Comparison of ENCODE assay signal across 14 cellular contexts in the genomic region with DNA sequence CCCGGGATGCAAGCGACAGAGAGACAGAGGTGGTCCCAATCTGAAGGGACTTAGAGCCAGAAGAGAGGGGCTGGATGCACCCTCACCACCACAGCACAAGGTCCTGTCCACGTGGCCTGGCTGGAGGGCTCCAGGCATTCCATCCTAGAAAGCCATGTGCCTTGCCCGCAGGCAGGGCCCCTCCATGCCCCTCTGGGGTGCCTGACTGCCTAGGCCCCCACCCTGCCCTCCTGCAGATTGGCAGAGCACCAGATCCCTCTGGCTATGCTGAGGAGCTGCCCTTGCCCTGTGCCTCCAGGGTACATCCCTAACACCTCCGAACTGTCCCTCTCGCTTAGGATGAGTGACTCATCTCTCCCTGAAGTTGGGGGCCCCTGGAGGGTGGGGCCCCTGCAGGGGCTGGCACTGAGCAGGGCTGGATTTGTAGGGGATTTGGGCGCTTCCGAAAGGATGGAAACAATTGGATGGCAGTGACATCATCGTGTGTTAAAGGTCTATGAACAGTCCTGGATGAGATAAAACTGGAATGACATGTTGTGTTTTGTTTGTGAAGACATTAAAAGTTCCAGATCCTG. TPM values are rescaled to one million over a fixed set of nuclear protein-coding genes. Genes with fewer than 3 reads are reported as not detected.
A peak's percentile ranks its signal among the peaks of the same experiment; 100 is the strongest.
DNase-seq lines count a peak whose midpoint lies in the region; ATAC-seq and FAIRE-seq lines count a peak whose summit lies in the region.
"Had no signal": no experiment of that assay in that cellular context is flagged by ENCODE, and none has a peak within 500 bp of the region (broad histone marks: within the 10 kb centered on the region; RNA-seq: fewer than 3 reads in every experiment).

No MANE protein-coding gene starts in this region.

- H3K36me3 Mint-ChIP-seq in dendritic cell treated with granulocyte-macrophage colony-stimulating factor and Interleukin-4, amounts not matched to agents 40 ng/mL and 50 ng/mL, for 4 days (ENCODE audit: low read depth), result peaks cover 90% of the 10 kb centered on the region

- intact Hi-C loops in dendritic cell treated with granulocyte-macrophage colony-stimulating factor and Interleukin-4, amounts not matched to agents 40 ng/mL and 50 ng/mL, for 4 days (cut with micrococcal nuclease), result loop anchor here (10.0 kb wide), 1 partner anchor 61 kb away; no protein-coding TSS in a partner anchor

- H3K4me3 Mint-ChIP-seq in dendritic cell treated with granulocyte-macrophage colony-stimulating factor and Interleukin-4, amounts not matched to agents 40 ng/mL and 50 ng/mL, for 4 days, result no peak overlapping the region
- H3K4me3 Mint-ChIP-seq: CD4-positive, alpha-beta T cell; IgD-negative memory B cell had no signal

- H3K9me3 Mint-ChIP-seq in dendritic cell treated with granulocyte-macrophage colony-stimulating factor and Interleukin-4, amounts not matched to agents 40 ng/mL and 50 ng/mL, for 4 days, result peaks cover 34% of the 10 kb centered on the region

- FAIRE-seq in HTR-8/SVneo (lab: Jason Lieb, UNC), result no peak
- FAIRE-seq: pancreas had no signal

- H3K27ac ChIP-seq in temporal lobe (ENCODE audit: low read depth, low read length), result peak overlapping the region; percentile 88
- H3K27ac ChIP-seq: pancreas, SJCRH30 had no signal

- ATAC-seq in left lobe of liver (peak; percentile 36), GM18520 (IDR thresholded peaks at IDR 0.05; ENCODE audit: unreplicated experiment) (no peak)

- peaks cover 89% of the 10 kb centered on the region for H3K4me1 Mint-ChIP-seq in dendritic cell treated with granulocyte-macrophage colony-stimulating factor and Interleukin-4, amounts not matched to agents 40 ng/mL and 50 ng/mL, for 4 days (ENCODE audit: low read depth)

- DNase-seq in HTR-8/SVneo (ENCODE audit: insufficient read length, low spot score) (peak; percentile 41), left lobe of liver (ENCODE audit: low spot score) (no peak), iPS-NIHi11 (ENCODE audit: low spot score) (no peak)
- no peak for DNase-seq in activated naive CD4-positive, alpha-beta T cell treated with Interleukin-2 at 50 U/mL for 16 hours
- no peak for DNase-seq in stimulated activated CD4-positive, alpha-beta T cell treated with anti-CD3 and anti-CD28 coated beads, Interleukin-4, amount 100 ng/mL, for 24 hours
- DNase-seq: CD4-positive, alpha-beta T cell; NCI-H774 had no signal

- H3K27me3 Mint-ChIP-seq in dendritic cell treated with granulocyte-macrophage colony-stimulating factor and Interleukin-4, amounts not matched to agents 40 ng/mL and 50 ng/mL, for 4 days, result no peaks in the 10 kb centered on the region
- H3K27me3 Mint-ChIP-seq: CD4-positive, alpha-beta T cell; IgD-negative memory B cell had no signal

- H3K27ac Mint-ChIP-seq in dendritic cell treated with granulocyte-macrophage colony-stimulating factor and Interleukin-4, amounts not matched to agents 40 ng/mL and 50 ng/mL, for 4 days, result peak overlapping the region; percentile 68
- H3K27ac Mint-ChIP-seq: CD4-positive, alpha-beta T cell had no signal

RNA-seq across cellular contexts. Expression of a gene that starts 50.9 kb away (rescaled TPM):
- total RNA-seq in left lobe of liver (0.20 TPM), temporal lobe (30.2 TPM)
- total RNA-seq: CD4-positive, alpha-beta T cell; lung microvascular endothelial cell; SJCRH30 had no signal

Comparison
In these comparisons a context has a peak if more than half of its experiments do, and no peak if none do; other contexts are left out.
1. RNA of a gene that starts 50.9 kb away (total RNA-seq): 30.2 TPM in temporal lobe (single experiment); 0.20 TPM in left lobe of liver (single experiment); every median in the first group is over 10 times any median in the second.